13 cellular contexts compared by ENCODE assay signal in the genomic region with DNA sequence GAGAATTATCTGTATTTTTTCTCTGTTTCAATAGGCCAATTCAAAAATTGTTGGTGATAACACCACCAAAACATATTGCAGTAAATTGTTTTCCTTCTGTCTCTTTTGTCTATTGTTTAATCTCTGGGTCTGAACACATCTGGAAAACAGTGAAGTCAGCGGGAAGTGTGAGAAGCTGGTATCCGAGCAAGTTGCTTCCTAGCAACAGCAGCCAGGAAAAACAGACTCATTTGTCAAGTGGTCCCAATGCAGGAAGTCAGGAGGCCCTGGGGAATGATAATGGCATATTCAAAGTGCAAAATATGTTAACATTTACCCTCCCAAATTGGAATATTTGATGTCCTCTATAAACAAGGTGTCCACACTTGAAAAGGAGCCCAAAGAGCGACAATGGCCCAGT.
DNase-seq lines count a peak whose midpoint lies in the region; ATAC-seq and TF ChIP-seq lines count a peak whose summit lies in the region.
"Had no signal": no experiment of that assay in that cellular context is flagged by ENCODE, and none has a peak within 500 bp of the region (broad histone marks: within the 10 kb centered on the region; RNA-seq: fewer than 3 reads in every experiment).

No MANE protein-coding gene starts in this region.

- H3K27me3 ChIP-seq in right atrium auricular region (no peaks in the 10 kb centered on the region), right cardiac atrium (ENCODE audit: control insufficient read depth, insufficient read depth) (no peaks in the 10 kb centered on the region)
- H3K27me3 ChIP-seq: dorsolateral prefrontal cortex, Peyer's patch had no signal

- ATAC-seq in Right ventricle myocardium inferior (peak; percentile 52), right cardiac atrium (peak; percentile 68 to 84), HG03108 (IDR thresholded peaks at IDR 0.05; ENCODE audit: unreplicated experiment) (no peak), HG02840 (IDR thresholded peaks at IDR 0.05; ENCODE audit: low FRiP score, unreplicated experiment) (no peak)
- ATAC-seq: activated naive CD4-positive, alpha-beta T cell treated with anti-CD3 and anti-CD28 coated beads, Interleukin-2, amount 50 U/mL, for 72 hours had no signal

- H3K4me1 ChIP-seq in right atrium auricular region = peaks cover 0 to 6% of the 10 kb centered on the region in 2 donors
- H3K4me1 ChIP-seq in right cardiac atrium (ENCODE audit: control insufficient read depth, insufficient read depth, low read length) = no peaks in the 10 kb centered on the region
- H3K4me1 ChIP-seq: Peyer's patch had no signal

- H3K27ac ChIP-seq in right atrium auricular region (no peak overlapping the region), right cardiac atrium (ENCODE audit: low read length) (no peak overlapping the region)
- H3K27ac ChIP-seq: KMS-11, Peyer's patch had no signal

- TF ChIP-seq CTCF in right atrium auricular region (IDR thresholded peaks at IDR 0.05) = no peak

- 17% methylated on average over 3 of the region's 3 CpGs for WGBS in right cardiac atrium

- H3K9me3 ChIP-seq in right atrium auricular region (no peaks in the 10 kb centered on the region), right cardiac atrium (ENCODE audit: control insufficient read depth, low read length) (no peaks in the 10 kb centered on the region)
- H3K9me3 ChIP-seq: Peyer's patch had no signal

- intact Hi-C loops in Right ventricle myocardium inferior (cut with DNase I) (loop anchor here (5.0 kb wide), 1 partner anchor 390 kb away; no protein-coding TSS in a partner anchor), right cardiac atrium (cut with DNase I) (no loop called here)

- H3K4me3 ChIP-seq in right atrium auricular region (no peak overlapping the region), right cardiac atrium (ENCODE audit: low read length) (no peak overlapping the region)
- H3K4me3 ChIP-seq: Peyer's patch had no signal

- no peak for DNase-seq in Right ventricle myocardium inferior (ENCODE audit: missing footprints)
- DNase-seq in right atrium auricular region (ENCODE audit: low spot score) = no peak
- peak; percentile 17 for DNase-seq in brain pericyte (ENCODE audit: low read depth, low spot score)
- peak in 1 of 3 donors; percentile 11 for DNase-seq in right cardiac atrium
- DNase-seq in stromal cell of bone marrow (ENCODE audit: low read depth) = peak; percentile 10
- no peak for DNase-seq in activated effector memory CD4-positive, alpha-beta T cell treated with Interleukin-2 at 50 U/mL for 16 hours
- DNase-seq: NCI-H2081 treated with DMSO at 0.1 percent for 48 hours, Peyer's patch had no signal

- no peaks in the 10 kb centered on the region for H3K36me3 ChIP-seq in right atrium auricular region
- H3K36me3 ChIP-seq: Peyer's patch had no signal

Comparison
In these comparisons a context has a peak if more than half of its experiments do, and no peak if none do; other contexts are left out.
1. ATAC-seq: peak in Right ventricle myocardium inferior (single experiment) and right cardiac atrium (2 of 2); none in HG03108 (single experiment) and HG02840 (single experiment).
2. DNase-seq: peak in brain pericyte (single experiment) and stromal cell of bone marrow (single experiment); none in Right ventricle myocardium inferior (single experiment), right atrium auricular region (single experiment) and activated effector memory CD4-positive, alpha-beta T cell treated with Interleukin-2 at 50 U/mL for 16 hours (single experiment).